1 cellular context compared by ENCODE assay signal in the genomic region with DNA sequence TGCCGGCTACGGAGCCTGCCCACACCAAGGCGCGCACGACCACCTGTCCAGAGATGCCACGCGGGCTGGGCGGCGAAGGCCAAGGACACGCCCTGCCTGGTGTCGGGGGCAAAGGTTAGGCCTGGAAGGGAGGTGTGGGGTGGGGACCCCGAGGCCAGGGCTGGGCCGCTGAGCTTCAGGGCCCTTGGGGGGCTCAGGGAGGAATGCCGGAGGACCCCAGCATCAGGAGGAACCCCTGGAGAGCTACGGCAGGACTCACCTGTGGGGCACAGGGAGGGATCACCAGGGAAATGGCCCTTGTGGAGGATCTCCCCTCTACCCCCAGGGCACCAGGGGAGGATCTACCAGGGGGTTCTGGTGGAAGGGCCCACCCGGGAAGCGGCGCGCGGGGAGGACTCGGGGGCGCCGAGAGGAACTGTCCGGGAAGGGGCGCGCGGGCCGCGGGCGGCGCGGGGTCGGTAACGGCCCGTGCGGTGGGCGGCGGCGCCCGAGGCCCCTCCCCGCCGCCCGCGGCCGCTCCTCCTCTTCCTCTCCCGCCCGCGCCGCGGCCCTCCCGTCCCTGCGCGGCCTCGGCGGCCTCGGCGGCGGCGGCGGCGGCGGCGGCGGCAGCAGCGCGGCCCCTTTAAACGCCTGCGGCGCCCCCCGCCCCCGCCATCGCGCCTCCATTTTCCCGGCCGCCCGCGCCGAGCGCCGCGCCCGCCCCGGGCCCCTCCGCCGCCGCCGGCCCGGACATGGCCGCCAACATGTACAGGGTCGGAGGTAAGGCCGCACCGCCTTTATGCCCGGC.
TF ChIP-seq lines count a peak whose summit lies in the region.

A gene (plus strand): TSS at position 523 of the 787 bp plus-strand sequence. CDS start 209 bp downstream, at position 732.

TF ChIP-seq in HepG2, 621 proteins besides CTCF, POLR2A, EP300 and RAD21 (continued from another document and continues in another):
- TF ChIP-seq HES4 (CRISPR knock-in tag; IDR thresholded peaks at IDR 0.05; ENCODE audit: borderline replicate concordance), result peak; percentile 86; the same call in 1 of the 2 replicates
- TF ChIP-seq ZKSCAN1 (IDR thresholded peaks at IDR 0.05; ENCODE audit: low read length), result no peak
- TF ChIP-seq ERF (CRISPR knock-in tag; IDR thresholded peaks at IDR 0.05), result peak; percentile 49; the same call in 1 of the 2 replicates
- no peak for TF ChIP-seq XBP1 (CRISPR knock-in tag; IDR thresholded peaks at IDR 0.05)
- TF ChIP-seq ZNF878 (CRISPR knock-in tag; IDR thresholded peaks at IDR 0.05), result no peak
- TF ChIP-seq SIN3A (IDR thresholded peaks at IDR 0.05; ENCODE audit: borderline replicate concordance, low read depth, low read length), result no peak
- TF ChIP-seq, protein P1, sequence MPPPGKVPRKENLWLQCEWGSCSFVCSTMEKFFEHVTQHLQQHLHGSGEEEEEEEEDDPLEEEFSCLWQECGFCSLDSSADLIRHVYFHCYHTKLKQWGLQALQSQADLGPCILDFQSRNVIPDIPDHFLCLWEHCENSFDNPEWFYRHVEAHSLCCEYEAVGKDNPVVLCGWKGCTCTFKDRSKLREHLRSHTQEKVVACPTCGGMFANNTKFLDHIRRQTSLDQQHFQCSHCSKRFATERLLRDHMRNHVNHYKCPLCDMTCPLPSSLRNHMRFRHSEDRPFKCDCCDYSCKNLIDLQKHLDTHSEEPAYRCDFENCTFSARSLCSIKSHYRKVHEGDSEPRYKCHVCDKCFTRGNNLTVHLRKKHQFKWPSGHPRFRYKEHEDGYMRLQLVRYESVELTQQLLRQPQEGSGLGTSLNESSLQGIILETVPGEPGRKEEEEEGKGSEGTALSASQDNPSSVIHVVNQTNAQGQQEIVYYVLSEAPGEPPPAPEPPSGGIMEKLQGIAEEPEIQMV (CRISPR knock-in tag; IDR thresholded peaks at IDR 0.05; ENCODE audit: low read depth), result no peak
- TF ChIP-seq ZNF772 (CRISPR knock-in tag; IDR thresholded peaks at IDR 0.05), result peak; percentile 84; the same call in 1 of the 2 replicates
- no peak for TF ChIP-seq RFXANK (CRISPR knock-in tag; IDR thresholded peaks at IDR 0.05)
- no peak for TF ChIP-seq ZNF629 (CRISPR knock-in tag; conservative IDR thresholded peaks at IDR 0.05)
- TF ChIP-seq, protein P2, sequence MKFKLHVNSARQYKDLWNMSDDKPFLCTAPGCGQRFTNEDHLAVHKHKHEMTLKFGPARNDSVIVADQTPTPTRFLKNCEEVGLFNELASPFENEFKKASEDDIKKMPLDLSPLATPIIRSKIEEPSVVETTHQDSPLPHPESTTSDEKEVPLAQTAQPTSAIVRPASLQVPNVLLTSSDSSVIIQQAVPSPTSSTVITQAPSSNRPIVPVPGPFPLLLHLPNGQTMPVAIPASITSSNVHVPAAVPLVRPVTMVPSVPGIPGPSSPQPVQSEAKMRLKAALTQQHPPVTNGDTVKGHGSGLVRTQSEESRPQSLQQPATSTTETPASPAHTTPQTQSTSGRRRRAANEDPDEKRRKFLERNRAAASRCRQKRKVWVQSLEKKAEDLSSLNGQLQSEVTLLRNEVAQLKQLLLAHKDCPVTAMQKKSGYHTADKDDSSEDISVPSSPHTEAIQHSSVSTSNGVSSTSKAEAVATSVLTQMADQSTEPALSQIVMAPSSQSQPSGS (CRISPR knock-in tag; IDR thresholded peaks at IDR 0.05), result no peak
- 0 out of 2 replicates have a peak, but pooled peaks have one; percentile 45 for TF ChIP-seq FOXC1 (CRISPR knock-in tag; IDR thresholded peaks at IDR 0.05; ENCODE audit: borderline replicate concordance)
- TF ChIP-seq PTBP1 (IDR thresholded peaks at IDR 0.05; ENCODE audit: low read depth, low read length, poor library complexity, severe bottlenecking), result peak; percentile 50
- TF ChIP-seq, protein P3, sequence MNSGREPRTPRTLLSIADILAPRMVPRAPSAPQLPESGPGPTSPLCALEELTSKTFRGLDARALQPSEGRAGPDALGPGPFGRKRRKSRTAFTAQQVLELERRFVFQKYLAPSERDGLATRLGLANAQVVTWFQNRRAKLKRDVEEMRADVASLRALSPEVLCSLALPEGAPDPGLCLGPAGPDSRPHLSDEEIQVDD (CRISPR knock-in tag; IDR thresholded peaks at IDR 0.05; ENCODE audit: borderline replicate concordance), result no peak
- no peak for TF ChIP-seq ZNF652 (CRISPR knock-in tag; IDR thresholded peaks at IDR 0.05; ENCODE audit: borderline replicate concordance, low read depth)
- TF ChIP-seq RXRB (CRISPR knock-in tag; IDR thresholded peaks at IDR 0.05; ENCODE audit: borderline replicate concordance), result no peak; the same call in 1 of the 2 replicates
- peak; percentile 64; the same call in 1 of the 2 replicates for TF ChIP-seq ZNF543 (CRISPR knock-in tag; IDR thresholded peaks at IDR 0.05)
- TF ChIP-seq TMF1 (CRISPR knock-in tag; IDR thresholded peaks at IDR 0.05; ENCODE audit: low read depth), result no peak
- peak; percentile 59 for TF ChIP-seq JARID2 (CRISPR knock-in tag; IDR thresholded peaks at IDR 0.05; ENCODE audit: insufficient replicate concordance)
- TF ChIP-seq PAWR (CRISPR knock-in tag; IDR thresholded peaks at IDR 0.05; ENCODE audit: borderline replicate concordance), result no peak
- TF ChIP-seq YEATS4 (CRISPR knock-in tag; IDR thresholded peaks at IDR 0.05; ENCODE audit: borderline replicate concordance), result peak; percentile 97
- no peak for TF ChIP-seq ZSCAN12 (CRISPR knock-in tag; IDR thresholded peaks at IDR 0.05)
- no peak for TF ChIP-seq ZNF530 (CRISPR knock-in tag; IDR thresholded peaks at IDR 0.05; ENCODE audit: low read depth)
- no peak for TF ChIP-seq ZNF207 (IDR thresholded peaks at IDR 0.05; ENCODE audit: borderline replicate concordance)
- TF ChIP-seq, protein P4, sequence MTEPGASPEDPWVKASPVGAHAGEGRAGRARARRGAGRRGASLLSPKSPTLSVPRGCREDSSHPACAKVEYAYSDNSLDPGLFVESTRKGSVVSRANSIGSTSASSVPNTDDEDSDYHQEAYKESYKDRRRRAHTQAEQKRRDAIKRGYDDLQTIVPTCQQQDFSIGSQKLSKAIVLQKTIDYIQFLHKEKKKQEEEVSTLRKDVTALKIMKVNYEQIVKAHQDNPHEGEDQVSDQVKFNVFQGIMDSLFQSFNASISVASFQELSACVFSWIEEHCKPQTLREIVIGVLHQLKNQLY (CRISPR knock-in tag; IDR thresholded peaks at IDR 0.05), result peak; percentile 21; the same call in 1 of the 2 replicates
- no peak for TF ChIP-seq ZSCAN25 (CRISPR knock-in tag; IDR thresholded peaks at IDR 0.05)
- no peak for TF ChIP-seq MLLT10 (CRISPR knock-in tag; IDR thresholded peaks at IDR 0.05)
- 0 out of 2 replicates have a peak, but pooled peaks have one; percentile 22 for TF ChIP-seq ZNF326 (CRISPR knock-in tag; IDR thresholded peaks at IDR 0.05; ENCODE audit: borderline replicate concordance)
- TF ChIP-seq, protein P5, sequence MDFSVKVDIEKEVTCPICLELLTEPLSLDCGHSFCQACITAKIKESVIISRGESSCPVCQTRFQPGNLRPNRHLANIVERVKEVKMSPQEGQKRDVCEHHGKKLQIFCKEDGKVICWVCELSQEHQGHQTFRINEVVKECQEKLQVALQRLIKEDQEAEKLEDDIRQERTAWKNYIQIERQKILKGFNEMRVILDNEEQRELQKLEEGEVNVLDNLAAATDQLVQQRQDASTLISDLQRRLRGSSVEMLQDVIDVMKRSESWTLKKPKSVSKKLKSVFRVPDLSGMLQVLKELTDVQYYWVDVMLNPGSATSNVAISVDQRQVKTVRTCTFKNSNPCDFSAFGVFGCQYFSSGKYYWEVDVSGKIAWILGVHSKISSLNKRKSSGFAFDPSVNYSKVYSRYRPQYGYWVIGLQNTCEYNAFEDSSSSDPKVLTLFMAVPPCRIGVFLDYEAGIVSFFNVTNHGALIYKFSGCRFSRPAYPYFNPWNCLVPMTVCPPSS (IDR thresholded peaks at IDR 0.05), result no peak
- TF ChIP-seq PHF8 (CRISPR knock-in tag; IDR thresholded peaks at IDR 0.05), result peak; percentile 82
- peak; percentile 83; the same call in 1 of the 2 replicates for TF ChIP-seq MTA1 (CRISPR knock-in tag; IDR thresholded peaks at IDR 0.05; ENCODE audit: borderline replicate concordance)
- no peak for TF ChIP-seq ZNF614 (CRISPR knock-in tag; IDR thresholded peaks at IDR 0.05; ENCODE audit: borderline replicate concordance)
- TF ChIP-seq ISX (CRISPR knock-in tag; conservative IDR thresholded peaks at IDR 0.05), result 0 out of 2 replicates have a peak, but pooled peaks have one; percentile 38
- peak; percentile 50; the same call in 1 of the 2 replicates for TF ChIP-seq SPEN (CRISPR knock-in tag; IDR thresholded peaks at IDR 0.05; ENCODE audit: low read depth)
- 0 out of 2 replicates have a peak, but pooled peaks have one; percentile 26 for TF ChIP-seq THAP11 (CRISPR knock-in tag; IDR thresholded peaks at IDR 0.05)
- no peak for TF ChIP-seq ELF4 (CRISPR knock-in tag; IDR thresholded peaks at IDR 0.05; ENCODE audit: borderline replicate concordance)
- TF ChIP-seq ZNF557 (CRISPR knock-in tag; IDR thresholded peaks at IDR 0.05), result no peak
- TF ChIP-seq, protein P6, sequence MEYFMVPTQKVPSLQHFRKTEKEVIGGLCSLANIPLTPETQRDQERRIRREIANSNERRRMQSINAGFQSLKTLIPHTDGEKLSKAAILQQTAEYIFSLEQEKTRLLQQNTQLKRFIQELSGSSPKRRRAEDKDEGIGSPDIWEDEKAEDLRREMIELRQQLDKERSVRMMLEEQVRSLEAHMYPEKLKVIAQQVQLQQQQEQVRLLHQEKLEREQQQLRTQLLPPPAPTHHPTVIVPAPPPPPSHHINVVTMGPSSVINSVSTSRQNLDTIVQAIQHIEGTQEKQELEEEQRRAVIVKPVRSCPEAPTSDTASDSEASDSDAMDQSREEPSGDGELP (IDR thresholded peaks at IDR 0.05; ENCODE audit: borderline replicate concordance, low read depth), result no peak; the same call in 1 of the 2 replicates
- no peak for TF ChIP-seq ZNF431 (CRISPR knock-in tag; IDR thresholded peaks at IDR 0.05; ENCODE audit: borderline replicate concordance, low read depth)
- TF ChIP-seq, protein P7, sequence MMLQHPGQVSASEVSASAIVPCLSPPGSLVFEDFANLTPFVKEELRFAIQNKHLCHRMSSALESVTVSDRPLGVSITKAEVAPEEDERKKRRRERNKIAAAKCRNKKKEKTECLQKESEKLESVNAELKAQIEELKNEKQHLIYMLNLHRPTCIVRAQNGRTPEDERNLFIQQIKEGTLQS (CRISPR knock-in tag; IDR thresholded peaks at IDR 0.05), result no peak
- TF ChIP-seq, protein P8, sequence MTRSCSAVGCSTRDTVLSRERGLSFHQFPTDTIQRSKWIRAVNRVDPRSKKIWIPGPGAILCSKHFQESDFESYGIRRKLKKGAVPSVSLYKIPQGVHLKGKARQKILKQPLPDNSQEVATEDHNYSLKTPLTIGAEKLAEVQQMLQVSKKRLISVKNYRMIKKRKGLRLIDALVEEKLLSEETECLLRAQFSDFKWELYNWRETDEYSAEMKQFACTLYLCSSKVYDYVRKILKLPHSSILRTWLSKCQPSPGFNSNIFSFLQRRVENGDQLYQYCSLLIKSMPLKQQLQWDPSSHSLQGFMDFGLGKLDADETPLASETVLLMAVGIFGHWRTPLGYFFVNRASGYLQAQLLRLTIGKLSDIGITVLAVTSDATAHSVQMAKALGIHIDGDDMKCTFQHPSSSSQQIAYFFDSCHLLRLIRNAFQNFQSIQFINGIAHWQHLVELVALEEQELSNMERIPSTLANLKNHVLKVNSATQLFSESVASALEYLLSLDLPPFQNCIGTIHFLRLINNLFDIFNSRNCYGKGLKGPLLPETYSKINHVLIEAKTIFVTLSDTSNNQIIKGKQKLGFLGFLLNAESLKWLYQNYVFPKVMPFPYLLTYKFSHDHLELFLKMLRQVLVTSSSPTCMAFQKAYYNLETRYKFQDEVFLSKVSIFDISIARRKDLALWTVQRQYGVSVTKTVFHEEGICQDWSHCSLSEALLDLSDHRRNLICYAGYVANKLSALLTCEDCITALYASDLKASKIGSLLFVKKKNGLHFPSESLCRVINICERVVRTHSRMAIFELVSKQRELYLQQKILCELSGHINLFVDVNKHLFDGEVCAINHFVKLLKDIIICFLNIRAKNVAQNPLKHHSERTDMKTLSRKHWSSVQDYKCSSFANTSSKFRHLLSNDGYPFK (CRISPR knock-in tag; IDR thresholded peaks at IDR 0.05; ENCODE audit: borderline replicate concordance), result no peak
- TF ChIP-seq, protein P9, sequence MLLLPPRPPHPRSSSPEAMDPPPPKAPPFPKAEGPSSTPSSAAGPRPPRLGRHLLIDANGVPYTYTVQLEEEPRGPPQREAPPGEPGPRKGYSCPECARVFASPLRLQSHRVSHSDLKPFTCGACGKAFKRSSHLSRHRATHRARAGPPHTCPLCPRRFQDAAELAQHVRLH (CRISPR knock-in tag; IDR thresholded peaks at IDR 0.05; ENCODE audit: borderline replicate concordance, low read depth), result peak; percentile 69; the same call in 1 of the 2 replicates
- no peak for TF ChIP-seq SOX13 (IDR thresholded peaks at IDR 0.05)
- no peak for TF ChIP-seq SOX13 (CRISPR knock-in tag; conservative IDR thresholded peaks at IDR 0.05 in 1 of 2, IDR thresholded peaks at IDR 0.05 in 1 of 2)
- TF ChIP-seq, protein P10, sequence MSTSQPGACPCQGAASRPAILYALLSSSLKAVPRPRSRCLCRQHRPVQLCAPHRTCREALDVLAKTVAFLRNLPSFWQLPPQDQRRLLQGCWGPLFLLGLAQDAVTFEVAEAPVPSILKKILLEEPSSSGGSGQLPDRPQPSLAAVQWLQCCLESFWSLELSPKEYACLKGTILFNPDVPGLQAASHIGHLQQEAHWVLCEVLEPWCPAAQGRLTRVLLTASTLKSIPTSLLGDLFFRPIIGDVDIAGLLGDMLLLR (CRISPR knock-in tag; IDR thresholded peaks at IDR 0.05), result no peak
- no peak; the same call in none of the 2 replicates for TF ChIP-seq ZNF451 (CRISPR knock-in tag; IDR thresholded peaks at IDR 0.05)
- no peak for TF ChIP-seq ZNF292 (CRISPR knock-in tag; IDR thresholded peaks at IDR 0.05; ENCODE audit: borderline replicate concordance, low read depth)
- TF ChIP-seq, protein P11, sequence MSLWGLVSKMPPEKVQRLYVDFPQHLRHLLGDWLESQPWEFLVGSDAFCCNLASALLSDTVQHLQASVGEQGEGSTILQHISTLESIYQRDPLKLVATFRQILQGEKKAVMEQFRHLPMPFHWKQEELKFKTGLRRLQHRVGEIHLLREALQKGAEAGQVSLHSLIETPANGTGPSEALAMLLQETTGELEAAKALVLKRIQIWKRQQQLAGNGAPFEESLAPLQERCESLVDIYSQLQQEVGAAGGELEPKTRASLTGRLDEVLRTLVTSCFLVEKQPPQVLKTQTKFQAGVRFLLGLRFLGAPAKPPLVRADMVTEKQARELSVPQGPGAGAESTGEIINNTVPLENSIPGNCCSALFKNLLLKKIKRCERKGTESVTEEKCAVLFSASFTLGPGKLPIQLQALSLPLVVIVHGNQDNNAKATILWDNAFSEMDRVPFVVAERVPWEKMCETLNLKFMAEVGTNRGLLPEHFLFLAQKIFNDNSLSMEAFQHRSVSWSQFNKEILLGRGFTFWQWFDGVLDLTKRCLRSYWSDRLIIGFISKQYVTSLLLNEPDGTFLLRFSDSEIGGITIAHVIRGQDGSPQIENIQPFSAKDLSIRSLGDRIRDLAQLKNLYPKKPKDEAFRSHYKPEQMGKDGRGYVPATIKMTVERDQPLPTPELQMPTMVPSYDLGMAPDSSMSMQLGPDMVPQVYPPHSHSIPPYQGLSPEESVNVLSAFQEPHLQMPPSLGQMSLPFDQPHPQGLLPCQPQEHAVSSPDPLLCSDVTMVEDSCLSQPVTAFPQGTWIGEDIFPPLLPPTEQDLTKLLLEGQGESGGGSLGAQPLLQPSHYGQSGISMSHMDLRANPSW (CRISPR knock-in tag; IDR thresholded peaks at IDR 0.05; ENCODE audit: borderline replicate concordance), result no peak
